In the genomic region with DNA sequence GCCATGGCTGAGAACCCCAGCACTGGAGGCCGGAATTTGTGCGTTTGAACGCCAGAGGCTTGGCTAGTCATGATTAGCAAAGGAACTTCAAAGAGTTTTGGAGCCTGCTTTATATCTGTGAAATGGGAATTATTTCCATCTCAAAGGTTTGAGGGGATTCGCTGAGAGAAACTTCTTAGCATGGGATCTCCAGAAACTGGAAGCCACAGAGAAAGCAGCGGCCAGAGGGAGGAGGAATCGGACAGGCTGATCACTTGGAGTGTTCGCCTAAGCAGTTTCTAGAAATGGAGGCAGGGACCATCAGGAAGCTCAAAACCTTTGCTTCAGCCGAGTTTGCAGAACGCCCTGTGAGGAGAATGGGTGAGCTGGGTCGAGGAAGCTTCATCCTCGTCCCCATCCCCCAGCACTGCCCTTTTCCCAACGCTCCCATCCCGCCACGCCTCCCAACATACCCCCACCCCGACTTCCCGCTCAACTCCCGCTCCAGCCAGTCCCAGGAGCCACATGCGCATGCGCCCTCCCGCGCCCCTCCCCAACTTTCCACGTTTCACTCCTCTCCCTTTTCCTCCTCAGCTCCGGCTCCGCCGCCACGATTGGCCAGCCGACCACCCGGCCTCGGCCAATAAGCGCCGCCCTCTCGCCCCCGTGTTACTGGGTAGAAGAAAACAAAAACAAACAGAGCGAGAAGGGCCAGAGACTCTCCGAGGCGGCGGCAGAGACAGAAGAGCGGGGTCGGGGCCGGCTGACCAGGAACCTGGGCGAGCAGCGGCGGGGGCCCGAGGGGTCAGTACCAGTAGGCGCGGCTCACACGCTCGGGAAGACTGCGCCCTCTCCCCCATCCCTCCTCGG, we compare ENCODE assay signal across 8 cellular contexts. TPM values are rescaled to one million over a fixed set of nuclear protein-coding genes. Genes with fewer than 3 reads are reported as not detected.
DNase-seq lines count a peak whose midpoint lies in the region; ATAC-seq, FAIRE-seq and TF ChIP-seq lines count a peak whose summit lies in the region.

Gene PDCD4, plus strand, starts transcription at position 693 of the 849 bp plus-strand sequence. CDS start 4,100 bp downstream, outside the sequence.

- ATAC-seq in GM18505 (IDR thresholded peaks at IDR 0.05; ENCODE audit: unreplicated experiment), result peak; percentile 71
- peak; percentile 68 for ATAC-seq in HG02973 (IDR thresholded peaks at IDR 0.05; ENCODE audit: unreplicated experiment)

- no peak for FAIRE-seq in D721Med (lab: Jason Lieb, UNC)

- DNase-seq in NCI-H2029 (lab: John Stamatoyannopoulos, UW) (peak; percentile 91), T1000 (lab: John Stamatoyannopoulos, UW) (peak; percentile 90), astrocyte of the hippocampus (ENCODE audit: low read depth, low spot score) (peak; percentile 99), hepatic stellate cell (ENCODE audit: low spot score) (peak; percentile 92), renal cortical epithelial cell (ENCODE audit: low read depth) (peak; percentile 90), D721Med (ENCODE audit: insufficient read length, low spot score) (no peak)

- peak; percentile 93 for TF ChIP-seq POLR2A in GM18505 (IDR thresholded peaks at IDR 0.05; ENCODE audit: borderline replicate concordance, extremely low read depth, insufficient read depth, insufficient read length)

- no peak for TF ChIP-seq CTCF in D721Med (IDR thresholded peaks at IDR 0.05; ENCODE audit: insufficient read depth, missing control alignments)

RNA-seq across cellular contexts. Expression of gene PDCD4, which starts in this region (rescaled TPM):
- 27.3 and 93.2 TPM in 2 replicates for total RNA-seq in renal cortical epithelial cell
